ENCODE assay signal across 22 cellular contexts in the genomic region with DNA sequence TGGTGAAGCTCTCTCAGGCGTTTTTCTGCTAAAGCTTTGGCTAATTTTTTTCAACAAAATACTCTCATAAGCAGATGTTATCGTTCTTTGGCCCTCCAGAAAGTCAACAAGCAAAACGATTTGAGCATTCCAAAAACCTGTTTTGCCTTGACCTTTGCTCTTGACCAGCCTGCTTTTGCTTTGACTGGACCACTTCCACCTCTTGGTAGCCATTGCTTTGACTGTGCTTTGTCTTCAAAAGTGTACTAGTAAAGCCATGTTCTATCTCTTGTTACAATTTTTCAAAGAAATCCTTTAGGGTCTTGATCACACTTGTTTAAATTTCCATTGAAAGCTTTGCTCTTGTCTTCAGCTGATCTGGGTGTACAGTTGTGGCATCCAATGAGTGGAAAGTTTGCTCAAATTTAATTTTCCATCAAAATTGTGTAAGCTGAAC. TPM values are rescaled to one million over a fixed set of nuclear protein-coding genes. Genes with fewer than 3 reads are reported as not detected.
DNase-seq lines count a peak whose midpoint lies in the region; ATAC-seq and TF ChIP-seq lines count a peak whose summit lies in the region.
"Had no signal": no experiment of that assay in that cellular context is flagged by ENCODE, and none has a peak within 500 bp of the region (broad histone marks: within the 10 kb centered on the region; RNA-seq: fewer than 3 reads in every experiment).

No MANE protein-coding gene starts in this region.

- H3K27ac Mint-ChIP-seq in activated CD4-positive, alpha-beta T cell treated with anti-CD3 and anti-CD28 coated beads, Interleukin-2, amount 10 ng/mL, durations not matched to agents 24 days and 14 days, result peak overlapping the region; percentile 57
- peak overlapping the region; percentile 28 for H3K27ac Mint-ChIP-seq in CD4-positive, alpha-beta T cell
- peak overlapping the region in 3 of 5 experiments; percentile 32 to 86 (median 69) for H3K27ac Mint-ChIP-seq in brain
- H3K27ac Mint-ChIP-seq in naive thymus-derived CD4-positive, alpha-beta T cell, result peak overlapping the region in 7 of 9 donors; percentile 15 to 87 (median 45)

- CTCF ChIA-PET in CD4-positive, alpha-beta T cell (lab: Charles Lee), result no interaction called here
- CTCF ChIA-PET in naive thymus-derived CD4-positive, alpha-beta T cell (lab: Charles Lee), result no interaction called here

- H3K27me3 Mint-ChIP-seq in activated CD4-positive, alpha-beta T cell treated with anti-CD3 and anti-CD28 coated beads, Interleukin-2, amount 10 ng/mL, durations not matched to agents 24 days and 14 days, result no peaks in the 10 kb centered on the region
- H3K27me3 Mint-ChIP-seq in CD4-positive, alpha-beta T cell, result no peaks in the 10 kb centered on the region
- no peaks in the 10 kb centered on the region for H3K27me3 Mint-ChIP-seq in brain
- no peaks in the 10 kb centered on the region for H3K27me3 Mint-ChIP-seq in naive thymus-derived CD4-positive, alpha-beta T cell
- H3K27me3 Mint-ChIP-seq: CD8-positive, alpha-beta memory T cell had no signal

- peaks cover 7 to 70% (median 43%) of the 10 kb centered on the region in 3 experiments for H3K36me3 ChIP-seq in naive thymus-derived CD4-positive, alpha-beta T cell (ENCODE audit: control insufficient read depth in 2 of 3, insufficient read depth in 3 of 3, low read length in 3 of 3)
- H3K36me3 ChIP-seq: breast epithelium had no signal

- TF ChIP-seq CTCF in CD4-positive, alpha-beta T cell (IDR thresholded peaks at IDR 0.05), result no peak
- TF ChIP-seq CTCF in brain (conservative IDR thresholded peaks at IDR 0.05), result no peak

- peaks cover 66% of the 10 kb centered on the region for H3K36me3 Mint-ChIP-seq in activated CD4-positive, alpha-beta T cell treated with anti-CD3 and anti-CD28 coated beads, Interleukin-2, amount 10 ng/mL, durations not matched to agents 24 days and 14 days (ENCODE audit: low read depth)
- H3K36me3 Mint-ChIP-seq in CD4-positive, alpha-beta T cell (ENCODE audit: low read depth), result peaks cover 88% of the 10 kb centered on the region
- H3K36me3 Mint-ChIP-seq in brain, result peaks cover 75% of the 10 kb centered on the region
- peaks cover 29 to 61% (median 44%) of the 10 kb centered on the region in 5 donors for H3K36me3 Mint-ChIP-seq in naive thymus-derived CD4-positive, alpha-beta T cell

- H3K27ac ChIP-seq in CD4-positive, alpha-beta T cell (ENCODE audit: low read depth, low read length), result no peak overlapping the region
- H3K27ac ChIP-seq in naive thymus-derived CD4-positive, alpha-beta T cell (ENCODE audit: low read depth, low read length), result no peak overlapping the region
- H3K27ac ChIP-seq: A549, breast epithelium, esophagus squamous epithelium, gastrocnemius medialis, suprapubic skin had no signal

- H3K9me3 ChIP-seq in CD4-positive, alpha-beta T cell (ENCODE audit: control insufficient read depth, low read length), result no peaks in the 10 kb centered on the region
- no peaks in the 10 kb centered on the region for H3K9me3 ChIP-seq in naive thymus-derived CD4-positive, alpha-beta T cell (ENCODE audit: control insufficient read depth in 2 of 3, low read length in 3 of 3)
- H3K9me3 ChIP-seq: A549, breast epithelium, esophagus squamous epithelium, gastrocnemius medialis, mucosa of descending colon, suprapubic skin had no signal

- no peaks in the 10 kb centered on the region for H3K27me3 ChIP-seq in CD4-positive, alpha-beta T cell (ENCODE audit: control insufficient read depth, insufficient read depth, low read length)
- no peaks in the 10 kb centered on the region for H3K27me3 ChIP-seq in naive thymus-derived CD4-positive, alpha-beta T cell (ENCODE audit: control insufficient read depth in 2 of 2, insufficient read depth in 2 of 2, low read length in 2 of 2)
- H3K27me3 ChIP-seq: breast epithelium, esophagus squamous epithelium, gastrocnemius medialis, suprapubic skin had no signal

- no peak overlapping the region for H3K4me3 Mint-ChIP-seq in activated CD4-positive, alpha-beta T cell treated with anti-CD3 and anti-CD28 coated beads, Interleukin-2, amount 10 ng/mL, durations not matched to agents 24 days and 14 days
- no peak overlapping the region for H3K4me3 Mint-ChIP-seq in CD4-positive, alpha-beta T cell
- H3K4me3 Mint-ChIP-seq in brain, result no peak overlapping the region
- peak overlapping the region in 2 of 10 donors; percentile 7 to 28 for H3K4me3 Mint-ChIP-seq in naive thymus-derived CD4-positive, alpha-beta T cell
- H3K4me3 Mint-ChIP-seq: CD8-positive, alpha-beta memory T cell had no signal

- H3K4me1 ChIP-seq in naive thymus-derived CD4-positive, alpha-beta T cell (ENCODE audit: control insufficient read depth in 2 of 2, insufficient read depth in 2 of 2, low read length in 2 of 2), result peaks cover 10 to 29% of the 10 kb centered on the region in 2 donors
- H3K4me1 ChIP-seq: breast epithelium had no signal

- no peak for ATAC-seq in CD4-positive, alpha-beta T cell (ENCODE audit: poor library complexity)
- ATAC-seq in naive thymus-derived CD4-positive, alpha-beta T cell, result no peak
- no peak for ATAC-seq in HG02885 (IDR thresholded peaks at IDR 0.05; ENCODE audit: poor library complexity, unreplicated experiment)
- ATAC-seq: A549, gastrocnemius medialis, left ventricle myocardium superior, mucosa of descending colon had no signal

- no peaks in the 10 kb centered on the region for H3K9me3 Mint-ChIP-seq in activated CD4-positive, alpha-beta T cell treated with anti-CD3 and anti-CD28 coated beads, Interleukin-2, amount 10 ng/mL, durations not matched to agents 24 days and 14 days
- no peaks in the 10 kb centered on the region for H3K9me3 Mint-ChIP-seq in CD4-positive, alpha-beta T cell
- H3K9me3 Mint-ChIP-seq in brain, result no peaks in the 10 kb centered on the region
- no peaks in the 10 kb centered on the region for H3K9me3 Mint-ChIP-seq in naive thymus-derived CD4-positive, alpha-beta T cell
- H3K9me3 Mint-ChIP-seq: CD8-positive, alpha-beta memory T cell had no signal

- H3K4me1 Mint-ChIP-seq in activated CD4-positive, alpha-beta T cell treated with anti-CD3 and anti-CD28 coated beads, Interleukin-2, amount 10 ng/mL, durations not matched to agents 24 days and 14 days, result peaks cover 42% of the 10 kb centered on the region
- H3K4me1 Mint-ChIP-seq in CD4-positive, alpha-beta T cell (ENCODE audit: low read depth), result peaks cover 74% of the 10 kb centered on the region
- H3K4me1 Mint-ChIP-seq in brain, result peaks cover 36% of the 10 kb centered on the region
- H3K4me1 Mint-ChIP-seq in naive thymus-derived CD4-positive, alpha-beta T cell, result peaks cover 38 to 86% (median 76%) of the 10 kb centered on the region in 7 donors

- POLR2A ChIA-PET in CD4-positive, alpha-beta T cell (lab: Charles Lee), result interaction anchor here (0.8 to 5.3 kb wide), 3 partner anchors 11 to 29 kb away, joined by 3 to 40 read pairs (median 8); partner anchors contain the start of gene ARID4A
- POLR2A ChIA-PET in naive thymus-derived CD4-positive, alpha-beta T cell (lab: Charles Lee), result interaction anchor here (0.7 kb wide), 1 partner anchor 10 kb away, joined by 4 read pairs; the partner anchor contains the start of gene ARID4A

- H3K4me3 ChIP-seq in naive thymus-derived CD4-positive, alpha-beta T cell (ENCODE audit: low read length), result no peak overlapping the region
- H3K4me3 ChIP-seq: A549, breast epithelium, esophagus squamous epithelium, gastrocnemius medialis, mucosa of descending colon, suprapubic skin had no signal

- DNase-seq in activated CD4-positive, alpha-beta T cell treated with anti-CD3 and anti-CD28 coated beads, Interleukin-2, amount 10 ng/mL, durations not matched to agents 24 days and 14 days, result no peak
- DNase-seq in activated CD4-positive, alpha-beta T cell treated with anti-CD3 and anti-CD28 coated beads, Interleukin-2, amount 50 U/mL, for 1 hour, result no peak
- DNase-seq in CD4-positive, alpha-beta T cell, result no peak
- no peak for DNase-seq in naive thymus-derived CD4-positive, alpha-beta T cell
- no peak for DNase-seq in activated CD8-positive, alpha-beta memory T cell treated with anti-CD3 and anti-CD28 coated beads, Interleukin-2, amount 50 U/mL, for 4 hours
- no peak for DNase-seq in inferior parietal cortex (ENCODE audit: extremely low spot score)
- DNase-seq: activated CD4-positive, CD25-positive, alpha-beta regulatory T cell; CD8-positive, alpha-beta memory T cell; cortex of kidney; esophagus squamous epithelium; gastrocnemius medialis; KG1; left ventricle myocardium superior; mucosa of descending colon; NCI-H1417 treated with DMSO at 0.1 percent for 48 hours; NCI-H446 treated with DMSO at 0.1 percent for 48 hours; T-helper 9 cell had no signal

- intact Hi-C loops in activated CD4-positive, alpha-beta T cell treated with anti-CD3 and anti-CD28 coated beads, Interleukin-2, amount 10 ng/mL, durations not matched to agents 24 days and 14 days (cut with micrococcal nuclease), result no loop called here
- intact Hi-C loops in CD4-positive, alpha-beta T cell (cut with DNase I, micrococcal nuclease), result no loop called here
- intact Hi-C loops in naive thymus-derived CD4-positive, alpha-beta T cell (cut with micrococcal nuclease), result loop anchor here in 1 of 2 donors (1.0 to 2.0 kb wide), 2 partner anchors 11 to 13 kb away; partner anchors contain the start of gene ARID4A

RNA-seq across cellular contexts. Expression of gene ARID4A, which starts 10.7 kb away (rescaled TPM):
- 18.7 and 20.3 TPM in 2 replicates for total RNA-seq in activated CD4-positive, alpha-beta T cell treated with anti-CD3 and anti-CD28 coated beads, Interleukin-2, amount 10 ng/mL, durations not matched to agents 24 days and 14 days
- total RNA-seq in CD4-positive, alpha-beta T cell, result 10 to 100 TPM; 89.6 to 94.7 TPM
- polyA plus RNA-seq in brain (ENCODE audit: insufficient read depth, low read depth, low replicate concordance), result 2.8 TPM
- 10 to 100 TPM; 29.0 to 79.2 (median 73.3) TPM for total RNA-seq in naive thymus-derived CD4-positive, alpha-beta T cell
- polyA plus RNA-seq in naive thymus-derived CD4-positive, alpha-beta T cell, result 10 to 100 TPM; 25.7 to 34.5 TPM

RNA-seq across cellular contexts. Expression of gene PSMA3, which starts 43.0 kb away (rescaled TPM):
- total RNA-seq in activated CD4-positive, alpha-beta T cell treated with anti-CD3 and anti-CD28 coated beads, Interleukin-2, amount 10 ng/mL, durations not matched to agents 24 days and 14 days, result 474 and 479 TPM in 2 replicates
- 100 to 1,000 TPM; 104 to 108 TPM for total RNA-seq in CD4-positive, alpha-beta T cell
- polyA plus RNA-seq in brain (ENCODE audit: insufficient read depth, low read depth, low replicate concordance), result 50.9 TPM
- 100 to 1,000 TPM in 2 of 5 experiments, 10 to 100 TPM in 3; 76.5 to 357 (median 97.1) TPM for total RNA-seq in naive thymus-derived CD4-positive, alpha-beta T cell
- polyA plus RNA-seq in naive thymus-derived CD4-positive, alpha-beta T cell, result 100 to 1,000 TPM; 161 to 163 TPM
